In genomic region chr6:41546475-41546865, GRCh38 we compare ENCODE assay signal across 8 cellular contexts. TPM values are rescaled to one million over a fixed set of nuclear protein-coding genes. Genes with fewer than 3 reads are reported as not detected.
A peak's percentile ranks its signal among the peaks of the same experiment; 100 is the strongest.
DNase-seq lines count a peak whose midpoint lies in the region; ATAC-seq, FAIRE-seq and TF ChIP-seq lines count a peak whose summit lies in the region.

No MANE protein-coding gene starts in this region.

- no peaks in the 10 kb centered on the region for H3K9me3 ChIP-seq in psoas muscle

- FAIRE-seq in HTR-8/SVneo (lab: Jason Lieb, UNC) = no peak

- CTCF ChIA-PET in BJ (lab: Yijun Ruan, JAX) = interaction anchor here (2.2 kb wide), 1 partner anchor 45 kb away, joined by 10 read pairs; no protein-coding TSS in a partner anchor

- no peak overlapping the region for H3K4me3 Mint-ChIP-seq in mesothelial cell of epicardium

- TF ChIP-seq CTCF in BJ (IDR thresholded peaks at IDR 0.05; ENCODE audit: insufficient read depth, low read depth, low read length) (no peak), psoas muscle (IDR thresholded peaks at IDR 0.05) (no peak), mesothelial cell of epicardium (IDR thresholded peaks at IDR 0.05; ENCODE audit: unreplicated experiment) (no peak)

- H3K27me3 ChIP-seq in BJ (ENCODE audit: control insufficient read depth, insufficient read depth, low read length) = no peaks in the 10 kb centered on the region
- H3K27me3 ChIP-seq in psoas muscle (ENCODE audit: insufficient read depth in 3 of 3, low read length in 2 of 3) = no peaks in the 10 kb centered on the region

- intact Hi-C loops in psoas muscle (cut with DNase I) = no loop called here

- H3K9me3 Mint-ChIP-seq in mesothelial cell of epicardium = no peaks in the 10 kb centered on the region

- no peaks in the 10 kb centered on the region for H3K27me3 Mint-ChIP-seq in mesothelial cell of epicardium (ENCODE audit: low read depth)

- 0 to 2% (median 1%) methylated on average over 1 to 67 of the region's 67 CpGs for WGBS in psoas muscle, 3 donors

- DNase-seq in BJ (ENCODE audit: low read depth) = no peak
- peak; percentile 25 for DNase-seq in SW480 (ENCODE audit: low spot score)
- peak; percentile 38 for DNase-seq in fibroblast of peridontal ligament (ENCODE audit: extremely low read depth)
- no peak for DNase-seq in psoas muscle
- DNase-seq in HTR-8/SVneo (ENCODE audit: insufficient read length, low spot score) = no peak
- DNase-seq in mesothelial cell of epicardium (ENCODE audit: low spot score in 2 of 2, unreplicated experiment in 2 of 2) = no peak

- H3K27ac ChIP-seq in psoas muscle = peak overlapping the region; percentile 79

- POLR2A ChIA-PET in BJ (lab: Charles Lee) = no interaction called here

- peaks cover 3% of the 10 kb centered on the region; the same call in 1 of the 2 replicates for H3K36me3 ChIP-seq in BJ (ENCODE audit: control insufficient read depth, insufficient read depth, low read length)
- H3K36me3 ChIP-seq in psoas muscle (ENCODE audit: insufficient read depth in 1 of 2, low read depth in 1 of 2) = peaks cover 0 to 5% of the 10 kb centered on the region in 2 donors

- peaks cover 2% of the 10 kb centered on the region for H3K36me3 Mint-ChIP-seq in mesothelial cell of epicardium

- no peak overlapping the region for H3K27ac Mint-ChIP-seq in mesothelial cell of epicardium

- H3K4me1 ChIP-seq in psoas muscle = peaks cover 23% of the 10 kb centered on the region

- H3K4me3 ChIP-seq in BJ (ENCODE audit: low read depth, low read length) = peak overlapping the region; percentile 90
- peak overlapping the region; percentile 82 for H3K4me3 ChIP-seq in psoas muscle

- peak; percentile 42 for ATAC-seq in GM18909 (IDR thresholded peaks at IDR 0.05; ENCODE audit: poor library complexity, unreplicated experiment)
- ATAC-seq in HG03095 (IDR thresholded peaks at IDR 0.05; ENCODE audit: unreplicated experiment) = peak; percentile 34
- peak; percentile 23 to 33 (median 24) for ATAC-seq in psoas muscle

- peaks cover 49% of the 10 kb centered on the region for H3K4me1 Mint-ChIP-seq in mesothelial cell of epicardium

RNA-seq across cellular contexts. Expression of gene FOXP4, which starts 0.3 kb away (rescaled TPM):
- polyA plus RNA-seq in BJ (2011; rRNA removed) = 1.9 and 4.0 TPM in 2 replicates
- polyA minus RNA-seq in BJ (2011; rRNA and poly(A)+ RNA removed) = 3.3 and 6.2 TPM in 2 replicates
- 10 to 100 TPM in 2 of 4 donors, 1 to 10 TPM in 2; 6.4 to 12.2 (median 9.9) TPM for total RNA-seq in psoas muscle
- 1 to 10 TPM; 4.6 to 7.5 (median 5.9) TPM for polyA plus RNA-seq in psoas muscle
- 85.1 to 91.0 TPM (median 87.9 TPM) in 3 replicates for total RNA-seq in mesothelial cell of epicardium

Comparison
In these comparisons a context has a peak if more than half of its experiments do, and no peak if none do; other contexts are left out.
1. DNase-seq: peak in SW480 (single experiment) and fibroblast of peridontal ligament (single experiment); none in BJ (single experiment), psoas muscle (0 of 2), HTR-8/SVneo (single experiment) and mesothelial cell of epicardium (0 of 2).
2. Peak in every context shown above with its lines, with median percentiles within 50 percentile points of each other: ATAC-seq.